ENCODE assay signal across 15 cellular contexts in the genomic region with DNA sequence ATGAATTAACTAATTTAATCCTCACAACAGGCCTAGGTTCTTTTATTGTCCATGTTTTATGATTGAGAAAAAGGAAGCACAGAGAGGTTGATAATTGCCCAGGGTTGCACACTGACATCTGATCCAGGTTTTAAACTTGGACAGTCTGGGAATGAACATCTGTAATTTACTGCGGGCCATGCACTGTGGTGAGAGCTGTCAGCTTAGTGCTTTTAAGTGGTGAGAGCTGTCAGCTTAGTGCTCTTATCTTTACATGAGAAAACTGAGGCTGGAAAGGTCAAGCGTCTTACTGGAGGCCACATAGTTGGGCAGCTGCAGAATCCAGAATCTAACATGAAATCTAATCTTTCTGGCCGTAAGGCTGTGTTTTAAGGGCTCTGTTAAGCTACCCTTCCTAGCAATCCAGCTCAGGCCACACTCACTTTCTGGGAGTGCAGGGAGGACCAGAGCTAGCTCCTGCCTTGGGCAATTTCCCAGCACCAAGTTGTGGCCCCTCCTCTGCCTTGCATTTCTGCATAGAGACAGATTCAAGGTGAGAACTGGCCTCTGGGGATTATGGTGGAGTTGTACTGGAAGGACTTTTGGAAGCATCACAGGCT.
"Had no signal": no experiment of that assay in that cellular context is flagged by ENCODE, and none has a peak within 500 bp of the region (broad histone marks: within the 10 kb centered on the region; RNA-seq: fewer than 3 reads in every experiment).

No MANE protein-coding gene starts in this region.

- ATAC-seq: activated CD8-positive, alpha-beta T cell treated with anti-CD3 and anti-CD28 coated beads, Interleukin-2, amount 10 ng/mL, durations not matched to agents 7 days and 5 days; activated naive CD8-positive, alpha-beta T cell treated with anti-CD3 and anti-CD28 coated beads, Interleukin-2, amount 50 U/mL, for 24 hours; natural killer cell treated with Interleukin-12 subunit alpha and Interleukin-12 subunit beta and Interleukin-15 and Interleukin-18, amount 100 ng/mL, for 72 hours; stimulated activated naive CD8-positive, alpha-beta T cell treated with anti-CD3 and anti-CD28 coated beads, Interleukin-15, amount 100 ng/mL, for 72 hours had no signal

- H3K27ac ChIP-seq: testis had no signal

- H3K4me1 ChIP-seq: testis had no signal

- H3K27me3 ChIP-seq: testis had no signal

- H3K36me3 Mint-ChIP-seq: natural killer cell treated with Interleukin-12 subunit alpha and Interleukin-12 subunit beta and Interleukin-15 and Interleukin-18, amount 100 ng/mL, for 72 hours had no signal

- H3K27ac Mint-ChIP-seq: activated CD8-positive, alpha-beta T cell treated with anti-CD3 and anti-CD28 coated beads, Interleukin-2, amount 10 ng/mL, durations not matched to agents 7 days and 5 days; activated naive CD8-positive, alpha-beta T cell treated with anti-CD3 and anti-CD28 coated beads, Interleukin-2, amount 50 U/mL, for 24 hours; activated T-helper 1 cell treated with anti-CD3 and anti-CD28 coated beads, Interleukin-12 subunit alpha, Interleukin-12 subunit beta, Interleukin-2, Interleukin-4 antibody, amounts not matched to agents 30 ng/mL and 10 ng/mL and 1 ng/mL, durations not matched to agents 14 hours and 24 hours and 36 hours; dendritic cell treated with granulocyte-macrophage colony-stimulating factor and Interleukin-4, amounts not matched to agents 40 ng/mL and 50 ng/mL, for 4 days; natural killer cell treated with Interleukin-12 subunit alpha and Interleukin-12 subunit beta and Interleukin-15 and Interleukin-18, amount 100 ng/mL, for 72 hours; stimulated activated naive CD8-positive, alpha-beta T cell treated with anti-CD3 and anti-CD28 coated beads, Interleukin-15, amount 100 ng/mL, for 72 hours had no signal

- H3K9me3 ChIP-seq: testis had no signal

- DNase-seq: activated CD4-positive, alpha-beta T cell treated with anti-CD3 and anti-CD28 coated beads for 4 hours; activated CD8-positive, alpha-beta memory T cell treated with anti-CD3 and anti-CD28 coated beads, Interleukin-2, amount 50 U/mL, for 48 hours; activated CD8-positive, alpha-beta T cell treated with anti-CD3 and anti-CD28 coated beads, Interleukin-2, amount 10 ng/mL, durations not matched to agents 7 days and 5 days; activated naive CD4-positive, alpha-beta T cell; activated naive CD8-positive, alpha-beta T cell treated with anti-CD3 and anti-CD28 coated beads, Interleukin-2, amount 50 U/mL, for 24 hours; erythroblast; hypothalamus; stimulated activated CD4-positive, alpha-beta T cell treated with anti-CD3 and anti-CD28 coated beads, Interleukin-15, amount 100 ng/mL, for 24 hours; stimulated activated CD4-positive, alpha-beta T cell treated with anti-CD3 and anti-CD28 coated beads, Interleukin-4, amount 100 ng/mL, for 24 hours; stimulated activated naive CD8-positive, alpha-beta T cell treated with anti-CD3 and anti-CD28 coated beads, Interleukin-15, amount 100 ng/mL, for 72 hours; T-helper 9 cell; testis had no signal

- H3K4me3 Mint-ChIP-seq: activated CD8-positive, alpha-beta T cell treated with anti-CD3 and anti-CD28 coated beads, Interleukin-2, amount 10 ng/mL, durations not matched to agents 7 days and 5 days; activated naive CD8-positive, alpha-beta T cell treated with anti-CD3 and anti-CD28 coated beads, Interleukin-2, amount 50 U/mL, for 24 hours; activated T-helper 1 cell treated with anti-CD3 and anti-CD28 coated beads, Interleukin-12 subunit alpha, Interleukin-12 subunit beta, Interleukin-2, Interleukin-4 antibody, amounts not matched to agents 30 ng/mL and 10 ng/mL and 1 ng/mL, durations not matched to agents 14 hours and 24 hours and 36 hours; dendritic cell treated with granulocyte-macrophage colony-stimulating factor and Interleukin-4, amounts not matched to agents 40 ng/mL and 50 ng/mL, for 4 days; natural killer cell treated with Interleukin-12 subunit alpha and Interleukin-12 subunit beta and Interleukin-15 and Interleukin-18, amount 100 ng/mL, for 72 hours; stimulated activated naive CD8-positive, alpha-beta T cell treated with anti-CD3 and anti-CD28 coated beads, Interleukin-15, amount 100 ng/mL, for 72 hours had no signal

- H3K4me1 Mint-ChIP-seq: activated naive CD8-positive, alpha-beta T cell treated with anti-CD3 and anti-CD28 coated beads, Interleukin-2, amount 50 U/mL, for 24 hours; stimulated activated naive CD8-positive, alpha-beta T cell treated with anti-CD3 and anti-CD28 coated beads, Interleukin-15, amount 100 ng/mL, for 72 hours had no signal

- H3K9me3 Mint-ChIP-seq: activated naive CD8-positive, alpha-beta T cell treated with anti-CD3 and anti-CD28 coated beads, Interleukin-2, amount 50 U/mL, for 24 hours; activated T-helper 1 cell treated with anti-CD3 and anti-CD28 coated beads, Interleukin-12 subunit alpha, Interleukin-12 subunit beta, Interleukin-2, Interleukin-4 antibody, amounts not matched to agents 30 ng/mL and 10 ng/mL and 1 ng/mL, durations not matched to agents 14 hours and 24 hours and 36 hours; dendritic cell treated with granulocyte-macrophage colony-stimulating factor and Interleukin-4, amounts not matched to agents 40 ng/mL and 50 ng/mL, for 4 days; natural killer cell treated with Interleukin-12 subunit alpha and Interleukin-12 subunit beta and Interleukin-15 and Interleukin-18, amount 100 ng/mL, for 72 hours; stimulated activated naive CD8-positive, alpha-beta T cell treated with anti-CD3 and anti-CD28 coated beads, Interleukin-15, amount 100 ng/mL, for 72 hours had no signal

- H3K4me3 ChIP-seq: testis had no signal
